Comparison of ENCODE assay signal across 11 cellular contexts in genomic region chr10:43399911-43400310, GRCh38. TPM values are rescaled to one million over a fixed set of nuclear protein-coding genes. Genes with fewer than 3 reads are reported as not detected.
A peak's percentile ranks its signal among the peaks of the same experiment; 100 is the strongest.
DNase-seq lines count a peak whose midpoint lies in the region; ATAC-seq and TF ChIP-seq lines count a peak whose summit lies in the region.
"Had no signal": no experiment of that assay in that cellular context is flagged by ENCODE, and none has a peak within 500 bp of the region (broad histone marks: within the 10 kb centered on the region; RNA-seq: fewer than 3 reads in every experiment).

No MANE protein-coding gene starts in this region.

- H3K9me3 ChIP-seq in GM23248 (ENCODE audit: low read depth) (no peaks in the 10 kb centered on the region), OCI-LY7 (ENCODE audit: low read length) (no peaks in the 10 kb centered on the region), sigmoid colon (no peaks in the 10 kb centered on the region), left ventricle myocardium inferior (replicated peaks) (no peaks in the 10 kb centered on the region)
- H3K9me3 ChIP-seq: body of pancreas, psoas muscle had no signal

- DNase-seq in GM23248: no peak
- DNase-seq in OCI-LY7 (ENCODE audit: low spot score): no peak
- DNase-seq in coronary artery (ENCODE audit: low spot score): peak; percentile 35
- DNase-seq in sigmoid colon: peak; percentile 19
- no peak for DNase-seq in stimulated activated CD4-positive, alpha-beta T cell treated with anti-CD3 and anti-CD28 coated beads, Interleukin-2, amount 100 ng/mL, for 24 hours
- DNase-seq in left ventricle myocardium inferior: no peak
- DNase-seq: activated CD4-positive, CD25-positive, alpha-beta regulatory T cell; NCI-H1105; psoas muscle had no signal

- TF ChIP-seq POLR2A in sigmoid colon (IDR thresholded peaks at IDR 0.05): no peak
- TF ChIP-seq POLR2A in GM18505 (IDR thresholded peaks at IDR 0.05; ENCODE audit: borderline replicate concordance, extremely low read depth, insufficient read depth, insufficient read length): no peak

- H3K9ac ChIP-seq in GM23248: peak overlapping the region; percentile 19; the same call in 1 of the 2 replicates

- H3K4me3 ChIP-seq in GM23248 (no peak overlapping the region), OCI-LY7 (ENCODE audit: low read depth, low read length, poor library complexity, severe bottlenecking) (peak overlapping the region; percentile 92), coronary artery (no peak overlapping the region), sigmoid colon (no peak overlapping the region), left ventricle myocardium inferior (no peak overlapping the region)
- H3K4me3 ChIP-seq: body of pancreas, psoas muscle had no signal

- 85 to 87% methylated on average over 3 of the region's 3 CpGs for WGBS in GM23248 (ENCODE audit: low coverage in 1 of 2, low lambda C conversion rate in 2 of 2, missing lambda C conversion rate in 2 of 2), 2 experiments
- WGBS in sigmoid colon, 2 donors: 82 to 87% methylated on average over 3 of the region's 3 CpGs

- H3K9me2 ChIP-seq in GM23248 (ENCODE audit: insufficient read depth): no peaks in the 10 kb centered on the region
- H3K9me2 ChIP-seq in OCI-LY7 (ENCODE audit: insufficient read depth, low read length): no peaks in the 10 kb centered on the region

- CTCF ChIA-PET in OCI-LY7 (lab: Charles Lee; ENCODE audit: unreplicated experiment): interaction anchor here (0.9 to 1.5 kb wide), 2 partner anchors 14 to 52 kb away, joined by 4 to 5 read pairs; no protein-coding TSS in a partner anchor

- H3K4me2 ChIP-seq in GM23248 (ENCODE audit: unreplicated experiment): peak overlapping the region; percentile 36
- H3K4me2 ChIP-seq in OCI-LY7 (ENCODE audit: low read length): peak overlapping the region; percentile 91

- H3F3A ChIP-seq in GM23248 (ENCODE audit: insufficient read depth): peaks cover 45% of the 10 kb centered on the region

- peaks cover 82% of the 10 kb centered on the region for H3K4me1 ChIP-seq in GM23248 (ENCODE audit: insufficient read depth)
- H3K4me1 ChIP-seq in OCI-LY7 (ENCODE audit: insufficient read depth, low read length, poor library complexity, severe bottlenecking): peaks cover 72% of the 10 kb centered on the region
- peaks cover 0 to 82% (median 67%) of the 10 kb centered on the region in 4 donors for H3K4me1 ChIP-seq in sigmoid colon
- H3K4me1 ChIP-seq in left ventricle myocardium inferior: peaks cover 94% of the 10 kb centered on the region

- no peak for TF ChIP-seq EP300 in sigmoid colon (IDR thresholded peaks at IDR 0.05)

- intact Hi-C loops in OCI-LY7 (cut with micrococcal nuclease; ENCODE audit: unreplicated experiment) (no loop called here), sigmoid colon (cut with DNase I) (loop anchor here (5.0 to 10.0 kb wide), 3 partner anchors 38 to 265 kb away; partner anchors contain the start of genes CSGALNACT2 and ZNF239), left ventricle myocardium inferior (cut with micrococcal nuclease) (no loop called here)

- BruUV-seq in OCI-LY7 (replicated peaks; lab: Mats Ljungman, UMichigan): no TSS peak

- no peak overlapping the region for H2AFZ ChIP-seq in GM23248
- no peak overlapping the region for H2AFZ ChIP-seq in OCI-LY7 (ENCODE audit: low read length)

- TF ChIP-seq CTCF in OCI-LY7 (conservative IDR thresholded peaks at IDR 0.05; ENCODE audit: low read length) (no peak), coronary artery (IDR thresholded peaks at IDR 0.05) (no peak), sigmoid colon (IDR thresholded peaks at IDR 0.05) (no peak), left ventricle myocardium inferior (IDR thresholded peaks at IDR 0.05; ENCODE audit: borderline replicate concordance) (no peak)

- H3K36me3 ChIP-seq in GM23248 (ENCODE audit: low read depth) (0 out of 2 replicates have a peak, but pooled peaks cover 4% of the 10 kb centered on the region), OCI-LY7 (ENCODE audit: insufficient read depth, low read length) (peaks cover 90% of the 10 kb centered on the region), sigmoid colon (peaks cover 0 to 6% (median 2%) of the 10 kb centered on the region in 4 donors), left ventricle myocardium inferior (peaks cover 7% of the 10 kb centered on the region)

- H4K20me1 ChIP-seq in GM23248 (ENCODE audit: insufficient read depth) (peaks cover 36% of the 10 kb centered on the region), OCI-LY7 (ENCODE audit: insufficient read depth, low read length) (peaks cover 62% of the 10 kb centered on the region)

- in situ Hi-C loops in GM23248 (cut with MboI): no loop called here

- H3K27ac ChIP-seq in GM23248 (peak overlapping the region; percentile 87), OCI-LY7 (ENCODE audit: low read depth, low read length, poor library complexity, severe bottlenecking) (peak overlapping the region; percentile 82), coronary artery (no peak overlapping the region), sigmoid colon (no peak overlapping the region), left ventricle myocardium inferior (replicated peaks) (no peak overlapping the region)
- H3K27ac ChIP-seq: psoas muscle had no signal

- H3K79me2 ChIP-seq in GM23248 (ENCODE audit: insufficient read depth) (peaks cover 97% of the 10 kb centered on the region), OCI-LY7 (ENCODE audit: insufficient read depth, low read depth, low read length) (peaks cover 98% of the 10 kb centered on the region)

- no peak for ATAC-seq in GM18505 (IDR thresholded peaks at IDR 0.05; ENCODE audit: unreplicated experiment)
- ATAC-seq: body of pancreas, psoas muscle had no signal

- POLR2A ChIA-PET in OCI-LY7 (lab: Charles Lee): interaction anchor here (0.7 to 2.5 kb wide), 7 partner anchors 10 to 197 kb away, joined by 3 to 7 read pairs (median 4); partner anchors contain the start of gene HNRNPF

- no peaks in the 10 kb centered on the region for H3K27me3 ChIP-seq in GM23248 (replicated peaks; ENCODE audit: insufficient read depth)
- H3K27me3 ChIP-seq in sigmoid colon: no peaks in the 10 kb centered on the region
- H3K27me3 ChIP-seq in left ventricle myocardium inferior (ENCODE audit: low read depth): no peaks in the 10 kb centered on the region
- H3K27me3 ChIP-seq: body of pancreas had no signal

RNA-seq across cellular contexts. Expression of gene HNRNPF, which starts 9.1 kb away (rescaled TPM):
- total RNA-seq in GM23248 (2014; rRNA removed; shearing (Covaris generic)): 158 and 172 TPM in 2 replicates
- polyA plus RNA-seq in GM23248 (2016; fragmentation: Nextera tagmentation; extraction: Ambion mirVana): 106 and 116 TPM in 2 replicates
- 280 and 354 TPM in 2 replicates for total RNA-seq in OCI-LY7 (2014; rRNA removed; shearing (Covaris generic))
- 286 and 340 TPM in 2 replicates for total RNA-seq in OCI-LY7 (2022)
- total RNA-seq in sigmoid colon: 100 to 1,000 TPM; 101 to 185 (median 150) TPM
- 100 to 1,000 TPM; 117 to 194 (median 134) TPM for polyA plus RNA-seq in sigmoid colon
- 70.5 TPM for total RNA-seq in left ventricle myocardium inferior

RNA-seq across cellular contexts. Expression of gene FXYD4, which starts 28.5 kb away (rescaled TPM):
- not detected in 2 replicates for total RNA-seq in GM23248 (2014; rRNA removed; shearing (Covaris generic))
- polyA plus RNA-seq in GM23248 (2016; fragmentation: Nextera tagmentation; extraction: Ambion mirVana): not detected in 2 replicates
- not detected in 2 replicates for total RNA-seq in OCI-LY7 (2014; rRNA removed; shearing (Covaris generic))
- not detected in 2 replicates for total RNA-seq in OCI-LY7 (2022)
- total RNA-seq in sigmoid colon: not detected
- polyA plus RNA-seq in sigmoid colon: not detected
- total RNA-seq in left ventricle myocardium inferior: not detected
- total RNA-seq: body of pancreas had no signal

RNA-seq across cellular contexts. Expression of gene ZNF487, which starts 37.0 kb away (rescaled TPM):
- 6.3 and 11.0 TPM in 2 replicates for total RNA-seq in GM23248 (2014; rRNA removed; shearing (Covaris generic))
- 5.3 and 5.5 TPM in 2 replicates for polyA plus RNA-seq in GM23248 (2016; fragmentation: Nextera tagmentation; extraction: Ambion mirVana)
- total RNA-seq in OCI-LY7 (2014; rRNA removed; shearing (Covaris generic)): 6.5 and 8.1 TPM in 2 replicates
- 3.5 and 5.0 TPM in 2 replicates for total RNA-seq in OCI-LY7 (2022)
- 10 to 100 TPM in 3 of 4 donors, 1 to 10 TPM in 1; 6.1 to 21.6 (median 13.3) TPM for total RNA-seq in sigmoid colon
- polyA plus RNA-seq in sigmoid colon: 1 to 10 TPM; 5.3 to 6.6 (median 6.5) TPM
- 2.2 TPM for total RNA-seq in left ventricle myocardium inferior

Comparison
In these comparisons a context has a peak if more than half of its experiments do, and no peak if none do; other contexts are left out.
1. DNase-seq: peak in coronary artery (single experiment) and sigmoid colon (single experiment); none in GM23248 (single experiment), OCI-LY7 (single experiment), stimulated activated CD4-positive, alpha-beta T cell treated with anti-CD3 and anti-CD28 coated beads, Interleukin-2, amount 100 ng/mL, for 24 hours (0 of 2) and left ventricle myocardium inferior (single experiment).
2. H3K27ac ChIP-seq: peak in GM23248 (single experiment) and OCI-LY7 (single experiment); none in coronary artery (0 of 2), sigmoid colon (0 of 4) and left ventricle myocardium inferior (single experiment).